In genomic region chr16:58411736-58412614, GRCh38 we compare ENCODE assay signal across 1 cellular context.
TF ChIP-seq lines count a peak whose summit lies in the region.

No MANE protein-coding gene starts in this region.

TF ChIP-seq in HCT116, 20 proteins besides CTCF, POLR2A, EP300 and RAD21 (continued from another document):
- TF ChIP-seq REST (IDR thresholded peaks at IDR 0.05; ENCODE audit: low read depth) (no peak), FOSL1 (IDR thresholded peaks at IDR 0.05; ENCODE audit: low read depth) (no peak), ZBTB33 (IDR thresholded peaks at IDR 0.05; ENCODE audit: extremely low read depth, insufficient replicate concordance, low read length) (no peak), CEBPB (IDR thresholded peaks at IDR 0.05; ENCODE audit: low read depth) (no peak), ATF3 (IDR thresholded peaks at IDR 0.05) (no peak), POLR2AphosphoS5 (IDR thresholded peaks at IDR 0.05; ENCODE audit: low read depth, low read length) (no peak), SRF (IDR thresholded peaks at IDR 0.05; ENCODE audit: low read depth) (no peak), EZH2 (IDR thresholded peaks at IDR 0.05) (no peak), TCF7L2 (IDR thresholded peaks at IDR 0.05; ENCODE audit: borderline replicate concordance, extremely low read depth, insufficient read depth, insufficient read length) (no peak), EZH2phosphoT487 (IDR thresholded peaks at IDR 0.05; ENCODE audit: borderline replicate concordance) (no peak), EGR1 (IDR thresholded peaks at IDR 0.05; ENCODE audit: low read depth) (no peak), MAX (IDR thresholded peaks at IDR 0.05) (no peak), ZNF274 (IDR thresholded peaks at IDR 0.05; ENCODE audit: low read depth, low read length) (no peak), ZFX (IDR thresholded peaks at IDR 0.05) (no peak)
